Comparison of ENCODE assay signal across 2 cellular contexts in the genomic region with DNA sequence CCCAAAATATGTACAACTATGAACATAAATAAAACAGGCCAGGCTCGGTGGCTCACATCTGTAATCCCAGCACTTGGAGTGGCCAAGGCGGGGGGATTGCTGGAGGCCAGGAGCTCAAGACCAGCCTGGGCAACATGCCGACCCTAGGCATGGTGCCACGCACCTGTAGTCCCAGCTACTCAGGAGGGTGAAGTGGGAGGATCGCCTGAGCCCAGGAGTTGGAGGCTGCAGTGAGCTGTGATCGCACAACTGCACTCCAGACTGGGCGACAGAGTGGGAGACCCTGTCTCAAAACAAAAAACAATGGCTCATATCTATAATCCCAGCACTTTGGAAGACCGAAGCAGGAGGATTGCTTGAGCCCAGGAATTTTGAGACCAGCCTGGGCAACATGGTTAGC.
TF ChIP-seq lines count a peak whose summit lies in the region.

No MANE protein-coding gene starts in this region.

TF ChIP-seq in A549, 52 proteins besides CTCF, POLR2A, EP300 and RAD21 (continued from another document):
- TF ChIP-seq RNF2 (IDR thresholded peaks at IDR 0.05; ENCODE audit: borderline replicate concordance, low read depth) (no peak), HOXB13 (CRISPR knock-in tag; IDR thresholded peaks at IDR 0.05; ENCODE audit: low read depth) (no peak), RFX5 (IDR thresholded peaks at IDR 0.05) (no peak), POLR2AphosphoS2 (conservative IDR thresholded peaks at IDR 0.05; ENCODE audit: low read length) (no peak), NPAS2 (CRISPR knock-in tag; IDR thresholded peaks at IDR 0.05; ENCODE audit: borderline replicate concordance) (no peak), SMC3 (IDR thresholded peaks at IDR 0.05) (no peak)
- TF ChIP-seq, protein P1, sequence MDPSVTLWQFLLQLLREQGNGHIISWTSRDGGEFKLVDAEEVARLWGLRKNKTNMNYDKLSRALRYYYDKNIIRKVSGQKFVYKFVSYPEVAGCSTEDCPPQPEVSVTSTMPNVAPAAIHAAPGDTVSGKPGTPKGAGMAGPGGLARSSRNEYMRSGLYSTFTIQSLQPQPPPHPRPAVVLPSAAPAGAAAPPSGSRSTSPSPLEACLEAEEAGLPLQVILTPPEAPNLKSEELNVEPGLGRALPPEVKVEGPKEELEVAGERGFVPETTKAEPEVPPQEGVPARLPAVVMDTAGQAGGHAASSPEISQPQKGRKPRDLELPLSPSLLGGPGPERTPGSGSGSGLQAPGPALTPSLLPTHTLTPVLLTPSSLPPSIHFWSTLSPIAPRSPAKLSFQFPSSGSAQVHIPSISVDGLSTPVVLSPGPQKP (IDR thresholded peaks at IDR 0.05; ENCODE audit: low read depth, low read length), result no peak
- TF ChIP-seq, protein P2, sequence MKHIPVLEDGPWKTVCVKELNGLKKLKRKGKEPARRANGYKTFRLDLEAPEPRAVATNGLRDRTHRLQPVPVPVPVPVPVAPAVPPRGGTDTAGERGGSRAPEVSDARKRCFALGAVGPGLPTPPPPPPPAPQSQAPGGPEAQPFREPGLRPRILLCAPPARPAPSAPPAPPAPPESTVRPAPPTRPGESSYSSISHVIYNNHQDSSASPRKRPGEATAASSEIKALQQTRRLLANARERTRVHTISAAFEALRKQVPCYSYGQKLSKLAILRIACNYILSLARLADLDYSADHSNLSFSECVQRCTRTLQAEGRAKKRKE (CRISPR knock-in tag; IDR thresholded peaks at IDR 0.05; ENCODE audit: low read depth), result no peak
- TF ChIP-seq, protein P3, sequence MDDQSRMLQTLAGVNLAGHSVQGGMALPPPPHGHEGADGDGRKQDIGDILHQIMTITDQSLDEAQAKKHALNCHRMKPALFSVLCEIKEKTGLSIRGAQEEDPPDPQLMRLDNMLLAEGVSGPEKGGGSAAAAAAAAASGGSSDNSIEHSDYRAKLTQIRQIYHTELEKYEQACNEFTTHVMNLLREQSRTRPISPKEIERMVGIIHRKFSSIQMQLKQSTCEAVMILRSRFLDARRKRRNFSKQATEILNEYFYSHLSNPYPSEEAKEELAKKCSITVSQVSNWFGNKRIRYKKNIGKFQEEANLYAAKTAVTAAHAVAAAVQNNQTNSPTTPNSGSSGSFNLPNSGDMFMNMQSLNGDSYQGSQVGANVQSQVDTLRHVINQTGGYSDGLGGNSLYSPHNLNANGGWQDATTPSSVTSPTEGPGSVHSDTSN (IDR thresholded peaks at IDR 0.05), result no peak
- TF ChIP-seq, protein P4, sequence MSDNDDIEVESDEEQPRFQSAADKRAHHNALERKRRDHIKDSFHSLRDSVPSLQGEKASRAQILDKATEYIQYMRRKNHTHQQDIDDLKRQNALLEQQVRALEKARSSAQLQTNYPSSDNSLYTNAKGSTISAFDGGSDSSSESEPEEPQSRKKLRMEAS (IDR thresholded peaks at IDR 0.05), result no peak

TF ChIP-seq in GM23338, 12 proteins besides CTCF, POLR2A, EP300 and RAD21 (continued from another document):
- TF ChIP-seq, protein P5, sequence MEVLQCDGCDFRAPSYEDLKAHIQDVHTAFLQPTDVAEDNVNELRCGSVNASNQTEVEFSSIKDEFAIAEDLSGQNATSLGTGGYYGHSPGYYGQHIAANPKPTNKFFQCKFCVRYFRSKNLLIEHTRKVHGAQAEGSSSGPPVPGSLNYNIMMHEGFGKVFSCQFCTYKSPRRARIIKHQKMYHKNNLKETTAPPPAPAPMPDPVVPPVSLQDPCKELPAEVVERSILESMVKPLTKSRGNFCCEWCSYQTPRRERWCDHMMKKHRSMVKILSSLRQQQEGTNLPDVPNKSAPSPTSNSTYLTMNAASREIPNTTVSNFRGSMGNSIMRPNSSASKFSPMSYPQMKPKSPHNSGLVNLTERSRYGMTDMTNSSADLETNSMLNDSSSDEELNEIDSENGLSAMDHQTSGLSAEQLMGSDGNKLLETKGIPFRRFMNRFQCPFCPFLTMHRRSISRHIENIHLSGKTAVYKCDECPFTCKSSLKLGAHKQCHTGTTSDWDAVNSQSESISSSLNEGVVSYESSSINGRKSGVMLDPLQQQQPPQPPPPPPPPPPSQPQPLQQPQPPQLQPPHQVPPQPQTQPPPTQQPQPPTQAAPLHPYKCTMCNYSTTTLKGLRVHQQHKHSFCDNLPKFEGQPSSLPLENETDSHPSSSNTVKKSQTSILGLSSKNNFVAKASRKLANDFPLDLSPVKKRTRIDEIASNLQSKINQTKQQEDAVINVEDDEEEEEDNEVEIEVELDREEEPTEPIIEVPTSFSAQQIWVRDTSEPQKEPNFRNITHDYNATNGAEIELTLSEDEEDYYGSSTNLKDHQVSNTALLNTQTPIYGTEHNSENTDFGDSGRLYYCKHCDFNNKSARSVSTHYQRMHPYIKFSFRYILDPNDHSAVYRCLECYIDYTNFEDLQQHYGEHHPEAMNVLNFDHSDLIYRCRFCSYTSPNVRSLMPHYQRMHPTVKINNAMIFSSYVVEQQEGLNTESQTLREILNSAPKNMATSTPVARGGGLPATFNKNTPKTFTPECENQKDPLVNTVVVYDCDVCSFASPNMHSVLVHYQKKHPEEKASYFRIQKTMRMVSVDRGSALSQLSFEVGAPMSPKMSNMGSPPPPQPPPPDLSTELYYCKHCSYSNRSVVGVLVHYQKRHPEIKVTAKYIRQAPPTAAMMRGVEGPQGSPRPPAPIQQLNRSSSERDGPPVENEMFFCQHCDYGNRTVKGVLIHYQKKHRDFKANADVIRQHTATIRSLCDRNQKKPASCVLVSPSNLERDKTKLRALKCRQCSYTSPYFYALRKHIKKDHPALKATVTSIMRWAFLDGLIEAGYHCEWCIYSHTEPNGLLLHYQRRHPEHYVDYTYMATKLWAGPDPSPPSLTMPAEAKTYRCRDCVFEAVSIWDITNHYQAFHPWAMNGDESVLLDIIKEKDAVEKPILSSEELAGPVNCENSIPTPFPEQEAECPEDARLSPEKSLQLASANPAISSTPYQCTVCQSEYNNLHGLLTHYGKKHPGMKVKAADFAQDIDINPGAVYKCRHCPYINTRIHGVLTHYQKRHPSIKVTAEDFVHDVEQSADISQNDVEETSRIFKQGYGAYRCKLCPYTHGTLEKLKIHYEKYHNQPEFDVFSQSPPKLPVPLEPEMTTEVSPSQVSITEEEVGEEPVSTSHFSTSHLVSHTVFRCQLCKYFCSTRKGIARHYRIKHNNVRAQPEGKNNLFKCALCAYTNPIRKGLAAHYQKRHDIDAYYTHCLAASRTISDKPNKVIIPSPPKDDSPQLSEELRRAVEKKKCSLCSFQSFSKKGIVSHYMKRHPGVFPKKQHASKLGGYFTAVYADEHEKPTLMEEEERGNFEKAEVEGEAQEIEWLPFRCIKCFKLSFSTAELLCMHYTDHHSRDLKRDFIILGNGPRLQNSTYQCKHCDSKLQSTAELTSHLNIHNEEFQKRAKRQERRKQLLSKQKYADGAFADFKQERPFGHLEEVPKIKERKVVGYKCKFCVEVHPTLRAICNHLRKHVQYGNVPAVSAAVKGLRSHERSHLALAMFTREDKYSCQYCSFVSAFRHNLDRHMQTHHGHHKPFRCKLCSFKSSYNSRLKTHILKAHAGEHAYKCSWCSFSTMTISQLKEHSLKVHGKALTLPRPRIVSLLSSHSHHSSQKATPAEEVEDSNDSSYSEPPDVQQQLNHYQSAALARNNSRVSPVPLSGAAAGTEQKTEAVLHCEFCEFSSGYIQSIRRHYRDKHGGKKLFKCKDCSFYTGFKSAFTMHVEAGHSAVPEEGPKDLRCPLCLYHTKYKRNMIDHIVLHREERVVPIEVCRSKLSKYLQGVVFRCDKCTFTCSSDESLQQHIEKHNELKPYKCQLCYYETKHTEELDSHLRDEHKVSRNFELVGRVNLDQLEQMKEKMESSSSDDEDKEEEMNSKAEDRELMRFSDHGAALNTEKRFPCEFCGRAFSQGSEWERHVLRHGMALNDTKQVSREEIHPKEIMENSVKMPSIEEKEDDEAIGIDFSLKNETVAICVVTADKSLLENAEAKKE (CRISPR knock-in tag; IDR thresholded peaks at IDR 0.05), result no peak
- TF ChIP-seq POLR2AphosphoS5 (IDR thresholded peaks at IDR 0.05; ENCODE audit: low read depth) (no peak), EZH2 (IDR thresholded peaks at IDR 0.05; ENCODE audit: low read depth, unreplicated experiment) (no peak), EZH2phosphoT487 (IDR thresholded peaks at IDR 0.05; ENCODE audit: unreplicated experiment) (no peak), JUNB (IDR thresholded peaks at IDR 0.05; ENCODE audit: unreplicated experiment) (no peak), ZNF331 (CRISPR knock-in tag; IDR thresholded peaks at IDR 0.05; ENCODE audit: low read depth) (no peak), NANOG (IDR thresholded peaks at IDR 0.05; ENCODE audit: borderline replicate concordance) (no peak), CREB1 (CRISPR knock-in tag; IDR thresholded peaks at IDR 0.05; ENCODE audit: low read depth) (no peak), STAT1 (IDR thresholded peaks at IDR 0.05; ENCODE audit: unreplicated experiment) (no peak)
- TF ChIP-seq, protein P6, sequence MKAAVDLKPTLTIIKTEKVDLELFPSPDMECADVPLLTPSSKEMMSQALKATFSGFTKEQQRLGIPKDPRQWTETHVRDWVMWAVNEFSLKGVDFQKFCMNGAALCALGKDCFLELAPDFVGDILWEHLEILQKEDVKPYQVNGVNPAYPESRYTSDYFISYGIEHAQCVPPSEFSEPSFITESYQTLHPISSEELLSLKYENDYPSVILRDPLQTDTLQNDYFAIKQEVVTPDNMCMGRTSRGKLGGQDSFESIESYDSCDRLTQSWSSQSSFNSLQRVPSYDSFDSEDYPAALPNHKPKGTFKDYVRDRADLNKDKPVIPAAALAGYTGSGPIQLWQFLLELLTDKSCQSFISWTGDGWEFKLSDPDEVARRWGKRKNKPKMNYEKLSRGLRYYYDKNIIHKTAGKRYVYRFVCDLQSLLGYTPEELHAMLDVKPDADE (IDR thresholded peaks at IDR 0.05), result no peak
- TF ChIP-seq, protein P7, sequence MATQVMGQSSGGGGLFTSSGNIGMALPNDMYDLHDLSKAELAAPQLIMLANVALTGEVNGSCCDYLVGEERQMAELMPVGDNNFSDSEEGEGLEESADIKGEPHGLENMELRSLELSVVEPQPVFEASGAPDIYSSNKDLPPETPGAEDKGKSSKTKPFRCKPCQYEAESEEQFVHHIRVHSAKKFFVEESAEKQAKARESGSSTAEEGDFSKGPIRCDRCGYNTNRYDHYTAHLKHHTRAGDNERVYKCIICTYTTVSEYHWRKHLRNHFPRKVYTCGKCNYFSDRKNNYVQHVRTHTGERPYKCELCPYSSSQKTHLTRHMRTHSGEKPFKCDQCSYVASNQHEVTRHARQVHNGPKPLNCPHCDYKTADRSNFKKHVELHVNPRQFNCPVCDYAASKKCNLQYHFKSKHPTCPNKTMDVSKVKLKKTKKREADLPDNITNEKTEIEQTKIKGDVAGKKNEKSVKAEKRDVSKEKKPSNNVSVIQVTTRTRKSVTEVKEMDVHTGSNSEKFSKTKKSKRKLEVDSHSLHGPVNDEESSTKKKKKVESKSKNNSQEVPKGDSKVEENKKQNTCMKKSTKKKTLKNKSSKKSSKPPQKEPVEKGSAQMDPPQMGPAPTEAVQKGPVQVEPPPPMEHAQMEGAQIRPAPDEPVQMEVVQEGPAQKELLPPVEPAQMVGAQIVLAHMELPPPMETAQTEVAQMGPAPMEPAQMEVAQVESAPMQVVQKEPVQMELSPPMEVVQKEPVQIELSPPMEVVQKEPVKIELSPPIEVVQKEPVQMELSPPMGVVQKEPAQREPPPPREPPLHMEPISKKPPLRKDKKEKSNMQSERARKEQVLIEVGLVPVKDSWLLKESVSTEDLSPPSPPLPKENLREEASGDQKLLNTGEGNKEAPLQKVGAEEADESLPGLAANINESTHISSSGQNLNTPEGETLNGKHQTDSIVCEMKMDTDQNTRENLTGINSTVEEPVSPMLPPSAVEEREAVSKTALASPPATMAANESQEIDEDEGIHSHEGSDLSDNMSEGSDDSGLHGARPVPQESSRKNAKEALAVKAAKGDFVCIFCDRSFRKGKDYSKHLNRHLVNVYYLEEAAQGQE (IDR thresholded peaks at IDR 0.05; ENCODE audit: unreplicated experiment), result no peak
